24 cellular contexts compared by ENCODE assay signal in genomic region chr10:128781636-128782035, GRCh38.
A peak's percentile ranks its signal among the peaks of the same experiment; 100 is the strongest.
DNase-seq lines count a peak whose midpoint lies in the region; ATAC-seq and TF ChIP-seq lines count a peak whose summit lies in the region.
"Had no signal": no experiment of that assay in that cellular context is flagged by ENCODE, and none has a peak within 500 bp of the region (broad histone marks: within the 10 kb centered on the region; RNA-seq: fewer than 3 reads in every experiment).

No MANE protein-coding gene starts in this region.

- H3K4me1 ChIP-seq in A673 (ENCODE audit: insufficient read depth, low read length, poor library complexity, severe bottlenecking), result no peaks in the 10 kb centered on the region
- peaks cover 0 to 40% (median 27%) of the 10 kb centered on the region in 10 experiments; a peak in 17 of 20 replicates for H3K4me1 ChIP-seq in BLaER1 treated with 17β-estradiol and CSF1 and Interleukin-3, amounts not matched to agents 10 nM and 100 nM
- H3K4me1 ChIP-seq in lower lobe of right lung, result no peaks in the 10 kb centered on the region
- no peaks in the 10 kb centered on the region for H3K4me1 ChIP-seq in thyroid gland

- CTCF ChIA-PET in A673 (lab: Charles Lee), result no interaction called here

- H3K4me2 ChIP-seq in BLaER1 treated with 17β-estradiol and CSF1 and Interleukin-3, amounts not matched to agents 10 nM and 100 nM, result peak overlapping the region in 9 of 11 experiments; percentile 29 to 82 (median 68); a peak in 17 of 22 replicates

- DNase-seq in A673 (ENCODE audit: low spot score) (peak; percentile 10), SK-MEL-5 (ENCODE audit: low read depth, low spot score) (peak; percentile 5), osteocyte (ENCODE audit: extremely low spot score, unreplicated experiment) (peak; percentile 38), lower lobe of right lung (no peak), thyroid gland (no peak), NCI-H1417 treated with DMSO at 0.1 percent for 48 hours (lab: John Stamatoyannopoulos, UW) (no peak)
- DNase-seq: AML-193; CD8-positive, alpha-beta memory T cell; DMS153; DND-41; H9; KG1; NCI-H1092; NCI-H1436; NCI-H187; NCI-H2081 treated with DMSO at 0.1 percent for 48 hours; NCI-H446 treated with DMSO at 0.1 percent for 48 hours; NCI-H526; NCI-H82; NK-92 treated with Interleukin-12 subunit alpha and Interleukin-12 subunit beta, amount 100 ng/mL, for 24 hours; PC-3 had no signal

- TF ChIP-seq CTCF in A673 (conservative IDR thresholded peaks at IDR 0.05; ENCODE audit: low read depth, low read length) (no peak), osteocyte (IDR thresholded peaks at IDR 0.05) (no peak), lower lobe of right lung (IDR thresholded peaks at IDR 0.05) (no peak), thyroid gland (IDR thresholded peaks at IDR 0.05) (no peak)

- H3K27ac ChIP-seq in A673 (ENCODE audit: low read depth, low read length, poor library complexity, severe bottlenecking) (no peak overlapping the region), lower lobe of right lung (no peak overlapping the region), thyroid gland (no peak overlapping the region)
- H3K27ac ChIP-seq in BLaER1 treated with 17β-estradiol and CSF1 and Interleukin-3, amounts not matched to agents 10 nM and 100 nM, result peak overlapping the region in 1 of 11 experiments; percentile 55; a peak in 2 of 22 replicates

- ATAC-seq in lower lobe of right lung, result no peak
- ATAC-seq: PC-3, SK-N-SH treated with all-trans-retinoic acid at 6 μM for 48 hours had no signal

- no peaks in the 10 kb centered on the region for H3K36me3 Mint-ChIP-seq in osteocyte (ENCODE audit: unreplicated experiment)
- H3K36me3 Mint-ChIP-seq: CD14-positive monocyte; CD8-positive, alpha-beta memory T cell had no signal

- no peak overlapping the region for H3K4me3 Mint-ChIP-seq in osteocyte (ENCODE audit: unreplicated experiment)
- H3K4me3 Mint-ChIP-seq: CD14-positive monocyte; CD8-positive, alpha-beta memory T cell; H9 had no signal

- POLR2A ChIA-PET in A673 (lab: Charles Lee; ENCODE audit: low non-redundant PET), result no interaction called here

- no peaks in the 10 kb centered on the region for H4K20me1 ChIP-seq in BLaER1 treated with 17β-estradiol and CSF1 and Interleukin-3, amounts not matched to agents 10 nM and 100 nM

- no peaks in the 10 kb centered on the region for H3K27me3 Mint-ChIP-seq in osteocyte (ENCODE audit: unreplicated experiment)
- H3K27me3 Mint-ChIP-seq: CD8-positive, alpha-beta memory T cell had no signal

- H3K36me3 ChIP-seq in A673 (ENCODE audit: insufficient read depth, low read length, poor library complexity, severe bottlenecking), result no peaks in the 10 kb centered on the region
- no peaks in the 10 kb centered on the region for H3K36me3 ChIP-seq in BLaER1 treated with 17β-estradiol and CSF1 and Interleukin-3, amounts not matched to agents 10 nM and 100 nM
- H3K36me3 ChIP-seq in lower lobe of right lung, result no peaks in the 10 kb centered on the region
- no peaks in the 10 kb centered on the region for H3K36me3 ChIP-seq in thyroid gland

- H3K27me3 ChIP-seq in A673 (replicated peaks; ENCODE audit: insufficient read depth, low read depth, low read length, poor library complexity), result no peaks in the 10 kb centered on the region
- no peaks in the 10 kb centered on the region for H3K27me3 ChIP-seq in BLaER1 treated with 17β-estradiol and CSF1 and Interleukin-3, amounts not matched to agents 10 nM and 100 nM
- no peaks in the 10 kb centered on the region for H3K27me3 ChIP-seq in lower lobe of right lung (ENCODE audit: low read depth)
- H3K27me3 ChIP-seq in thyroid gland, result no peaks in the 10 kb centered on the region

- no peak overlapping the region for H3K9ac ChIP-seq in BLaER1 treated with 17β-estradiol and CSF1 and Interleukin-3, amounts not matched to agents 10 nM and 100 nM

- no peak for TF ChIP-seq POLR2A in thyroid gland (IDR thresholded peaks at IDR 0.05)

- WGBS in thyroid gland, 2 donors, result 77 to 88% methylated on average over 3 of the region's 3 CpGs

- intact Hi-C loops in A673 (cut with micrococcal nuclease; ENCODE audit: unreplicated experiment) (no loop called here), lower lobe of right lung (cut with DNase I) (no loop called here), thyroid gland (cut with DNase I) (no loop called here)

- H3K9me3 ChIP-seq in A673 (ENCODE audit: low read depth, low read length, poor library complexity, severe bottlenecking) (no peaks in the 10 kb centered on the region), lower lobe of right lung (no peaks in the 10 kb centered on the region), thyroid gland (no peaks in the 10 kb centered on the region)
- peaks cover 0 to 6% (median 0%) of the 10 kb centered on the region in 11 experiments; a peak in 1 of 22 replicates for H3K9me3 ChIP-seq in BLaER1 treated with 17β-estradiol and CSF1 and Interleukin-3, amounts not matched to agents 10 nM and 100 nM (replicated peaks in 1 of 11)

- in situ Hi-C loops in SK-MEL-5 (cut with HindIII; ENCODE audit: low pct_unique_long_range_greater_than_20kb, low sequenced_read_pairs), result no loop called here

- no peaks in the 10 kb centered on the region for H3K4me1 Mint-ChIP-seq in osteocyte (ENCODE audit: unreplicated experiment)
- H3K4me1 Mint-ChIP-seq: CD14-positive monocyte; CD8-positive, alpha-beta memory T cell had no signal

- no peak overlapping the region for H3K27ac Mint-ChIP-seq in osteocyte (ENCODE audit: unreplicated experiment)
- H3K27ac Mint-ChIP-seq: CD14-positive monocyte; CD8-positive, alpha-beta memory T cell; H9 had no signal

- H3K4me3 ChIP-seq in A673 (ENCODE audit: low read depth, low read length, poor library complexity, severe bottlenecking) (no peak overlapping the region), lower lobe of right lung (no peak overlapping the region), thyroid gland (replicated peaks in 1 of 3) (no peak overlapping the region)
- no peak overlapping the region for H3K4me3 ChIP-seq in BLaER1 treated with 17β-estradiol and CSF1 and Interleukin-3, amounts not matched to agents 10 nM and 100 nM

- BruUV-seq in A673 (replicated peaks; lab: Mats Ljungman, UMichigan), result no TSS peak

- H3K9me3 Mint-ChIP-seq in osteocyte (ENCODE audit: unreplicated experiment), result peaks cover 51% of the 10 kb centered on the region
- H3K9me3 Mint-ChIP-seq: H9 had no signal

Comparison
In these comparisons a context has a peak if more than half of its experiments do, and no peak if none do; other contexts are left out.
1. DNase-seq: peak in A673 (single experiment), SK-MEL-5 (single experiment) and osteocyte (single experiment); none in lower lobe of right lung (single experiment), thyroid gland (0 of 2) and NCI-H1417 treated with DMSO at 0.1 percent for 48 hours (single experiment).